8 cellular contexts compared by ENCODE assay signal in genomic region chr6:47414517-47415167, GRCh38.
DNase-seq lines count a peak whose midpoint lies in the region; ATAC-seq and TF ChIP-seq lines count a peak whose summit lies in the region.

No MANE protein-coding gene starts in this region.

- H3K27ac ChIP-seq in left lung (peak overlapping the region; percentile 76 to 83), thymus (ENCODE audit: low read depth) (peak overlapping the region; percentile 84)

- peaks cover 15% of the 10 kb centered on the region for H3K9me3 Mint-ChIP-seq in activated CD4-positive, alpha-beta T cell treated with anti-CD3 and anti-CD28 coated beads, Interleukin-2, amount 10 ng/mL, durations not matched to agents 24 days and 14 days
- H3K9me3 Mint-ChIP-seq in HFFc6, result no peaks in the 10 kb centered on the region

- DNase-seq in activated CD4-positive, alpha-beta T cell treated with anti-CD3 and anti-CD28 coated beads, Interleukin-2, amount 10 ng/mL, durations not matched to agents 24 days and 14 days, result peak; percentile 82
- no peak for DNase-seq in activated CD4-positive, alpha-beta T cell treated with anti-CD3 and anti-CD28 coated beads for 48 hours
- DNase-seq in HFFc6, result peak; percentile 53
- DNase-seq in MV-4-11 (lab: John Stamatoyannopoulos, UW), result peak; percentile 76
- DNase-seq in brain pericyte (ENCODE audit: low read depth, low spot score), result peak; percentile 4
- no peak for DNase-seq in left lung
- DNase-seq in NCI-H526 treated with DMSO at 0.1 percent for 48 hours (lab: John Stamatoyannopoulos, UW), result no peak

- peaks cover 18% of the 10 kb centered on the region for H3K27me3 Mint-ChIP-seq in activated CD4-positive, alpha-beta T cell treated with anti-CD3 and anti-CD28 coated beads, Interleukin-2, amount 10 ng/mL, durations not matched to agents 24 days and 14 days
- peaks cover 3% of the 10 kb centered on the region; the same call in 1 of the 2 replicates for H3K27me3 Mint-ChIP-seq in HFFc6 (ENCODE audit: insufficient read depth)

- no peaks in the 10 kb centered on the region for H3K36me3 ChIP-seq in left lung
- H3K36me3 ChIP-seq in thymus (ENCODE audit: control insufficient read depth, insufficient read depth), result no peaks in the 10 kb centered on the region

- intact Hi-C loops in activated CD4-positive, alpha-beta T cell treated with anti-CD3 and anti-CD28 coated beads, Interleukin-2, amount 10 ng/mL, durations not matched to agents 24 days and 14 days (cut with micrococcal nuclease), result loop anchor here (1.0 to 10.0 kb wide), 5 partner anchors 64 to 366 kb away; no protein-coding TSS in a partner anchor
- intact Hi-C loops in left lung (cut with DNase I), result loop anchor here in 1 of 2 donors (5.0 kb wide), 1 partner anchor 368 kb away; the partner anchor contains the start of gene OPN5

- no peaks in the 10 kb centered on the region for H3K36me3 Mint-ChIP-seq in activated CD4-positive, alpha-beta T cell treated with anti-CD3 and anti-CD28 coated beads, Interleukin-2, amount 10 ng/mL, durations not matched to agents 24 days and 14 days (ENCODE audit: low read depth)
- no peaks in the 10 kb centered on the region for H3K36me3 Mint-ChIP-seq in HFFc6 (ENCODE audit: low read depth)

- H3K4me1 ChIP-seq in left lung (peaks cover 0 to 3% of the 10 kb centered on the region in 2 donors), thymus (ENCODE audit: control insufficient read depth, insufficient read depth, low read length) (peaks cover 6% of the 10 kb centered on the region)

- TF ChIP-seq CTCF in HFFc6 (IDR thresholded peaks at IDR 0.05) (no peak), left lung (IDR thresholded peaks at IDR 0.05) (no peak)

- H3K27me3 ChIP-seq in left lung (no peaks in the 10 kb centered on the region), thymus (ENCODE audit: control insufficient read depth, insufficient read depth) (no peaks in the 10 kb centered on the region)

- H3K4me3 ChIP-seq in left lung, result peak overlapping the region; percentile 29 to 32
- H3K4me3 ChIP-seq in thymus (ENCODE audit: low read length), result peak overlapping the region; percentile 68

- peak; percentile 66 for ATAC-seq in left lung

- H3K9me3 ChIP-seq in left lung, result no peaks in the 10 kb centered on the region
- no peaks in the 10 kb centered on the region for H3K9me3 ChIP-seq in thymus (ENCODE audit: control insufficient read depth)

- H3K27ac Mint-ChIP-seq in activated CD4-positive, alpha-beta T cell treated with anti-CD3 and anti-CD28 coated beads, Interleukin-2, amount 10 ng/mL, durations not matched to agents 24 days and 14 days, result peak overlapping the region; percentile 84
- H3K27ac Mint-ChIP-seq in HFFc6, result peak overlapping the region; percentile 82

- 1% methylated on average over 11 of the region's 11 CpGs for WGBS in thymus

- H3K4me3 Mint-ChIP-seq in activated CD4-positive, alpha-beta T cell treated with anti-CD3 and anti-CD28 coated beads, Interleukin-2, amount 10 ng/mL, durations not matched to agents 24 days and 14 days, result peak overlapping the region; percentile 66
- H3K4me3 Mint-ChIP-seq in HFFc6, result peak overlapping the region; percentile 91

- H3K4me1 Mint-ChIP-seq in activated CD4-positive, alpha-beta T cell treated with anti-CD3 and anti-CD28 coated beads, Interleukin-2, amount 10 ng/mL, durations not matched to agents 24 days and 14 days, result peaks cover 26% of the 10 kb centered on the region
- peaks cover 11% of the 10 kb centered on the region for H3K4me1 Mint-ChIP-seq in HFFc6 (ENCODE audit: low read depth)

Comparison
In these comparisons a context has a peak if more than half of its experiments do, and no peak if none do; other contexts are left out.
1. DNase-seq: peak in activated CD4-positive, alpha-beta T cell treated with anti-CD3 and anti-CD28 coated beads, Interleukin-2, amount 10 ng/mL, durations not matched to agents 24 days and 14 days (single experiment), HFFc6 (single experiment), MV-4-11 (single experiment) and brain pericyte (single experiment); none in activated CD4-positive, alpha-beta T cell treated with anti-CD3 and anti-CD28 coated beads for 48 hours (single experiment), left lung (0 of 2) and NCI-H526 treated with DMSO at 0.1 percent for 48 hours (single experiment).